ENCODE assay signal across 22 cellular contexts in genomic region chr14:99581960-99582359, GRCh38.
"Had no signal": no experiment of that assay in that cellular context is flagged by ENCODE, and none has a peak within 500 bp of the region (broad histone marks: within the 10 kb centered on the region; RNA-seq: fewer than 3 reads in every experiment).

No MANE protein-coding gene starts in this region.

- DNase-seq: activated CD4-positive, alpha-beta T cell treated with anti-CD3 and anti-CD28 coated beads for 1 hour; activated CD4-positive, alpha-beta T cell treated with anti-CD3 and anti-CD28 coated beads, Interleukin-2, amount 50 U/mL, for 48 hours; activated CD8-positive, alpha-beta memory T cell treated with anti-CD3 and anti-CD28 coated beads, Interleukin-2, amount 50 U/mL, for 48 hours; activated naive CD4-positive, alpha-beta T cell treated with Interleukin-2 at 50 U/mL for 16 hours; activated naive CD8-positive, alpha-beta T cell treated with anti-CD3 and anti-CD28 coated beads for 36 hours; activated T-cell treated with anti-CD3 and anti-CD28 coated beads, Interleukin-2, amount 50 U/mL, for 48 hours; amniotic stem cell; effector CD8-positive, alpha-beta T cell; foreskin melanocyte; kidney glomerular epithelial cell; left lung; naive thymus-derived CD8-positive, alpha-beta T cell; stimulated activated CD4-positive, alpha-beta T cell treated with anti-CD3 and anti-CD28 coated beads, Interleukin-4, amount 100 ng/mL, for 4 hours; stimulated activated naive CD8-positive, alpha-beta T cell treated with anti-CD3 and anti-CD28 coated beads, Interleukin-15, Interleukin-2, amounts not matched to agents 100 U/mL and 50 U/mL, for 24 hours; thyroid gland had no signal

- H3K36me3 Mint-ChIP-seq: activated naive CD8-positive, alpha-beta T cell treated with anti-CD3 and anti-CD28 coated beads for 36 hours; naive thymus-derived CD8-positive, alpha-beta T cell had no signal

- H3K27me3 ChIP-seq: hepatocyte, left lung, right atrium auricular region, thyroid gland had no signal

- H2AFZ ChIP-seq: hepatocyte had no signal

- H3K4me2 ChIP-seq: hepatocyte had no signal

- H3K27ac ChIP-seq: left lung, right atrium auricular region had no signal

- H3K9me3 ChIP-seq: left lung, prostate gland, right atrium auricular region, thyroid gland had no signal

- ATAC-seq: esophagus mucosa; left lung; naive thymus-derived CD8-positive, alpha-beta T cell; stimulated activated naive CD8-positive, alpha-beta T cell treated with anti-CD3 and anti-CD28 coated beads, Interleukin-15, Interleukin-2, amounts not matched to agents 100 U/mL and 50 U/mL, for 24 hours had no signal

- H3K27ac Mint-ChIP-seq: activated naive CD8-positive, alpha-beta T cell treated with anti-CD3 and anti-CD28 coated beads for 36 hours; dendritic cell treated with granulocyte-macrophage colony-stimulating factor and Interleukin-4, amounts not matched to agents 40 ng/mL and 50 ng/mL, for 4 days; naive thymus-derived CD8-positive, alpha-beta T cell had no signal

- FAIRE-seq: endothelial cell of umbilical vein had no signal

- H3K4me3 ChIP-seq: hepatocyte, left lung, lung, prostate gland, right atrium auricular region, thyroid gland had no signal

- H3K9me3 Mint-ChIP-seq: activated naive CD8-positive, alpha-beta T cell treated with anti-CD3 and anti-CD28 coated beads for 36 hours; dendritic cell treated with granulocyte-macrophage colony-stimulating factor and Interleukin-4, amounts not matched to agents 40 ng/mL and 50 ng/mL, for 4 days; naive thymus-derived CD8-positive, alpha-beta T cell had no signal

- H3K27me3 Mint-ChIP-seq: activated naive CD8-positive, alpha-beta T cell treated with anti-CD3 and anti-CD28 coated beads for 36 hours; dendritic cell treated with granulocyte-macrophage colony-stimulating factor and Interleukin-4, amounts not matched to agents 40 ng/mL and 50 ng/mL, for 4 days; naive thymus-derived CD8-positive, alpha-beta T cell had no signal

- H3K4me3 Mint-ChIP-seq: activated naive CD8-positive, alpha-beta T cell treated with anti-CD3 and anti-CD28 coated beads for 36 hours; dendritic cell treated with granulocyte-macrophage colony-stimulating factor and Interleukin-4, amounts not matched to agents 40 ng/mL and 50 ng/mL, for 4 days; naive thymus-derived CD8-positive, alpha-beta T cell had no signal

- H3K36me3 ChIP-seq: left lung, prostate gland, right atrium auricular region, thyroid gland had no signal
